ENCODE assay signal across 26 cellular contexts in genomic region chr9:18775969-18776368, GRCh38.
"Had no signal": no experiment of that assay in that cellular context is flagged by ENCODE, and none has a peak within 500 bp of the region (broad histone marks: within the 10 kb centered on the region; RNA-seq: fewer than 3 reads in every experiment).

No MANE protein-coding gene starts in this region.

- DNase-seq: activated CD4-positive, alpha-beta memory T cell treated with anti-CD3 and anti-CD28 coated beads, Interleukin-2, amount 10 ng/mL, durations not matched to agents 7 days and 5 days; activated CD4-positive, alpha-beta T cell treated with anti-CD3 and anti-CD28 coated beads for 1 hour; activated CD4-positive, alpha-beta T cell treated with anti-CD3 and anti-CD28 coated beads, Interleukin-2, amount 10 ng/mL, durations not matched to agents 7 days and 5 days; activated CD8-positive, alpha-beta memory T cell treated with anti-CD3 and anti-CD28 coated beads, Interleukin-2, amount 50 U/mL, for 48 hours; activated gamma-delta T cell treated with Interleukin-2 at 50 U/mL for 16 hours; activated naive CD4-positive, alpha-beta T cell treated with anti-CD3 and anti-CD28 coated beads, Interleukin-2, amount 50 U/mL, for 16 hours; activated T-cell treated with anti-CD3 and anti-CD28 coated beads, Interleukin-2, amount 50 U/mL, for 4 hours; amniotic stem cell; central memory CD4-positive, alpha-beta T cell; effector CD4-positive, alpha-beta T cell; esophagus squamous epithelium; foreskin melanocyte; islet precursor cell; mesendoderm; natural killer cell; stimulated activated CD4-positive, alpha-beta T cell treated with anti-CD3 and anti-CD28 coated beads, Interleukin-15, amount 100 ng/mL, for 24 hours; stimulated activated CD4-positive, alpha-beta T cell treated with anti-CD3 and anti-CD28 coated beads, Interleukin-2, amount 100 ng/mL, for 24 hours; stimulated activated naive B cell treated with anti-CD40 and anti-IgM and Interleukin-4, amounts not matched to agents 10 μg/mL and 1 μg/mL and 100 μg/mL, for 72 hours; T-helper 17 cell; T1000; testis; transverse colon had no signal

- H3K36me3 ChIP-seq: breast epithelium, transverse colon had no signal

- H3K27me3 ChIP-seq: breast epithelium, esophagus squamous epithelium, testis, transverse colon had no signal

- H3K27ac ChIP-seq: breast epithelium, esophagus squamous epithelium, testis, transverse colon had no signal

- H3K4me1 ChIP-seq: breast epithelium, esophagus squamous epithelium, testis had no signal

- H3K9me3 ChIP-seq: breast epithelium, esophagus squamous epithelium, testis, transverse colon had no signal

- H3K4me3 ChIP-seq: breast epithelium, esophagus squamous epithelium, lung, transverse colon had no signal

- ATAC-seq: activated T-cell treated with anti-CD3 and anti-CD28 coated beads, Interleukin-2, amount 50 U/mL, for 4 hours; activated T-helper 17 cell treated with anti-CD3 and anti-CD28 coated beads, Interleukin-2, amount 50 U/mL, for 72 hours; natural killer cell; stimulated activated naive B cell treated with anti-CD40 and anti-IgM and Interleukin-4, amounts not matched to agents 10 μg/mL and 1 μg/mL and 100 μg/mL, for 72 hours; T-helper 17 cell; WTC11 had no signal
